24 cellular contexts compared by ENCODE assay signal in genomic region chr1:10890391-10891073, GRCh38.
DNase-seq lines count a peak whose midpoint lies in the region; ATAC-seq and TF ChIP-seq lines count a peak whose summit lies in the region.
"Had no signal": no experiment of that assay in that cellular context is flagged by ENCODE, and none has a peak within 500 bp of the region (broad histone marks: within the 10 kb centered on the region; RNA-seq: fewer than 3 reads in every experiment).

No MANE protein-coding gene starts in this region.

- H3K4me3 ChIP-seq in mammary epithelial cell (replicated peaks in 1 of 3; ENCODE audit: insufficient read depth in 1 of 3, low read depth in 2 of 3, low read length in 3 of 3) = no peak overlapping the region
- H3K4me3 ChIP-seq: A549, esophagus muscularis mucosa, gastroesophageal sphincter, lung, upper lobe of right lung had no signal

- in situ Hi-C loops in mammary epithelial cell (cut with MboI; ENCODE audit: low sequenced_read_pairs in 2 of 2) = no loop called here

- dilution Hi-C loops in mammary epithelial cell (cut with HindIII; ENCODE audit: low sequenced_read_pairs) = no loop called here

- ATAC-seq in Right ventricle myocardium superior (ENCODE audit: poor library complexity) = no peak
- no peak for ATAC-seq in left ventricle myocardium superior
- no peak for ATAC-seq in HG03025 (IDR thresholded peaks at IDR 0.05; ENCODE audit: low FRiP score, unreplicated experiment)
- ATAC-seq in GM21825 (IDR thresholded peaks at IDR 0.05; ENCODE audit: unreplicated experiment) = no peak
- ATAC-seq: gastroesophageal sphincter had no signal

- H3K4me2 ChIP-seq in mammary epithelial cell (ENCODE audit: insufficient read depth, low read depth, low read length) = peak overlapping the region; percentile 25
- H3K4me2 ChIP-seq: A549 had no signal

- H3K4me3 Mint-ChIP-seq in nephron = peak overlapping the region; percentile 58 to 81 (median 78)
- H3K4me3 Mint-ChIP-seq: activated CD4-positive, alpha-beta memory T cell treated with anti-CD3 and anti-CD28 coated beads for 36 hours; activated naive CD8-positive, alpha-beta T cell treated with anti-CD3 and anti-CD28 coated beads for 36 hours had no signal

- H4K20me1 ChIP-seq in mammary epithelial cell (ENCODE audit: insufficient read depth, low read length) = no peaks in the 10 kb centered on the region

- no peaks in the 10 kb centered on the region for H3K36me3 Mint-ChIP-seq in nephron (ENCODE audit: low read depth)
- H3K36me3 Mint-ChIP-seq: activated CD4-positive, alpha-beta memory T cell treated with anti-CD3 and anti-CD28 coated beads for 36 hours; activated naive CD8-positive, alpha-beta T cell treated with anti-CD3 and anti-CD28 coated beads for 36 hours had no signal

- H3K9me3 Mint-ChIP-seq in nephron = no peaks in the 10 kb centered on the region
- H3K9me3 Mint-ChIP-seq: activated CD4-positive, alpha-beta memory T cell treated with anti-CD3 and anti-CD28 coated beads for 36 hours; activated naive CD8-positive, alpha-beta T cell treated with anti-CD3 and anti-CD28 coated beads for 36 hours had no signal

- H3K4me1 Mint-ChIP-seq in nephron = peaks cover 29% of the 10 kb centered on the region

- CTCF ChIA-PET in mammary epithelial cell (lab: Charles Lee; ENCODE audit: low non-redundant PET) = no interaction called here

- peaks cover 54% of the 10 kb centered on the region for H3K27me3 Mint-ChIP-seq in nephron (ENCODE audit: low read depth)

- intact Hi-C loops in Right ventricle myocardium superior (cut with DNase I) = no loop called here
- intact Hi-C loops in left ventricle myocardium superior (cut with micrococcal nuclease) = no loop called here
- intact Hi-C loops in mammary epithelial cell (cut with micrococcal nuclease) = no loop called here

- no TSS peak for BruUV-seq in mammary epithelial cell (replicated peaks; lab: Mats Ljungman, UMichigan)

- no peaks in the 10 kb centered on the region for H3K27me3 ChIP-seq in mammary epithelial cell (ENCODE audit: insufficient read depth, low read length)

- H3K27ac Mint-ChIP-seq in nephron = peak overlapping the region; percentile 54 to 90 (median 64)
- H3K27ac Mint-ChIP-seq: activated CD4-positive, alpha-beta memory T cell treated with anti-CD3 and anti-CD28 coated beads for 36 hours; activated naive CD8-positive, alpha-beta T cell treated with anti-CD3 and anti-CD28 coated beads for 36 hours; H9 had no signal

- peak; percentile 24 for DNase-seq in Right ventricle myocardium superior
- no peak for DNase-seq in left ventricle myocardium superior
- DNase-seq in mammary epithelial cell = peak; percentile 82
- no peak for DNase-seq in NAMALWA (ENCODE audit: low spot score)
- DNase-seq in COLO668 (lab: John Stamatoyannopoulos, UW; ENCODE audit: unreplicated experiment) = no peak
- DNase-seq: activated CD4-positive, alpha-beta memory T cell treated with anti-CD3 and anti-CD28 coated beads for 36 hours; activated naive CD8-positive, alpha-beta T cell treated with anti-CD3 and anti-CD28 coated beads for 36 hours; effector CD4-positive, alpha-beta T cell; H9; kidney; MV-4-11; NCI-H1694 treated with DMSO at 0.1 percent for 48 hours; NCI-H2171 treated with DMSO at 0.1 percent for 48 hours; NCI-H526 treated with DMSO at 0.1 percent for 48 hours; occipital lobe; stimulated activated CD8-positive, alpha-beta memory T cell treated with anti-CD3 and anti-CD28 coated beads, Interleukin-4, amount 100 ng/mL, for 48 hours; upper lobe of right lung had no signal

- H2AFZ ChIP-seq in mammary epithelial cell (ENCODE audit: low read depth, low read length) = peak overlapping the region; percentile 65

- H3K36me3 ChIP-seq in mammary epithelial cell (ENCODE audit: insufficient read depth, low read length) = no peaks in the 10 kb centered on the region
- H3K36me3 ChIP-seq: esophagus muscularis mucosa, gastroesophageal sphincter, upper lobe of right lung had no signal

- no peak overlapping the region for H3K9ac ChIP-seq in mammary epithelial cell (ENCODE audit: insufficient read depth, low read length)

- no peak overlapping the region for H3K27ac ChIP-seq in mammary epithelial cell (ENCODE audit: insufficient read depth, low read depth, low read length)
- H3K27ac ChIP-seq: A549, esophagus muscularis mucosa, gastroesophageal sphincter, upper lobe of right lung had no signal

- TF ChIP-seq CTCF in mammary epithelial cell (conservative IDR thresholded peaks at IDR 0.05 in 1 of 2, IDR thresholded peaks at IDR 0.05 in 1 of 2; ENCODE audit: extremely low read depth in 1 of 2, insufficient read depth in 1 of 2, low read depth in 1 of 2, low read length in 2 of 2) = no peak
- TF ChIP-seq CTCF in nephron (IDR thresholded peaks at IDR 0.05; ENCODE audit: unreplicated experiment in 3 of 3) = no peak

- no peaks in the 10 kb centered on the region for H3K9me3 ChIP-seq in mammary epithelial cell (replicated peaks; ENCODE audit: insufficient read depth, low read length)
- H3K9me3 ChIP-seq: A549, esophagus muscularis mucosa, gastroesophageal sphincter, upper lobe of right lung had no signal

- H3K4me1 ChIP-seq in mammary epithelial cell (ENCODE audit: insufficient read depth, low read length) = peaks cover 17% of the 10 kb centered on the region
- H3K4me1 ChIP-seq: A549, upper lobe of right lung had no signal

- no peaks in the 10 kb centered on the region for H3K79me2 ChIP-seq in mammary epithelial cell (ENCODE audit: insufficient read depth, low read length)

- WGBS in mammary epithelial cell (ENCODE audit: low coverage, missing lambda C conversion rate) = 32% methylated on average over 10 of the region's 10 CpGs

Comparison
In these comparisons a context has a peak if more than half of its experiments do, and no peak if none do; other contexts are left out.
1. DNase-seq: peak in Right ventricle myocardium superior (single experiment) and mammary epithelial cell (single experiment); none in left ventricle myocardium superior (single experiment), NAMALWA (single experiment) and COLO668 (single experiment).